ENCODE assay signal across 36 cellular contexts in genomic region chr16:50638816-50639670, GRCh38. TPM values are rescaled to one million over a fixed set of nuclear protein-coding genes. Genes with fewer than 3 reads are reported as not detected.
"Had no signal": no experiment of that assay in that cellular context is flagged by ENCODE, and none has a peak within 500 bp of the region (broad histone marks: within the 10 kb centered on the region; RNA-seq: fewer than 3 reads in every experiment).

No MANE protein-coding gene starts in this region.

- H3K4me3 Mint-ChIP-seq: activated B cell treated with CpG ODN at 0.5 μM for 24 hours; activated CD4-positive, alpha-beta memory T cell treated with anti-CD3 and anti-CD28 coated beads for 36 hours; activated CD4-positive, alpha-beta T cell treated with anti-CD3 and anti-CD28 coated beads, Interleukin-2, amount 10 ng/mL, durations not matched to agents 24 days and 14 days; activated CD8-positive, alpha-beta T cell treated with anti-CD3 and anti-CD28 coated beads for 36 hours; activated naive CD4-positive, alpha-beta T cell treated with anti-CD3 and anti-CD28 coated beads for 36 hours; activated naive CD8-positive, alpha-beta T cell treated with anti-CD3 and anti-CD28 coated beads for 36 hours; activated T-cell treated with anti-CD3 and anti-CD28 coated beads, Interleukin-2, amount 50 U/mL, for 4 hours; activated T-cell treated with anti-CD3 and anti-CD28 coated beads, Interleukin-2, amount 50 U/mL, for 72 hours; activated T-helper 1 cell treated with anti-CD3 and anti-CD28 coated beads, Interleukin-12 subunit alpha, Interleukin-12 subunit beta, Interleukin-2, Interleukin-4 antibody, amounts not matched to agents 30 ng/mL and 10 ng/mL and 1 ng/mL, durations not matched to agents 14 hours and 24 hours and 36 hours; activated T-helper 17 cell treated with anti-CD3 and anti-CD28 coated beads, Interleukin-2, amount 50 U/mL, for 72 hours; T-helper 1 cell treated with Interleukin-12 subunit alpha and Interleukin-12 subunit beta and Interleukin-4 antibody, amounts not matched to agents 30 μg/mL and 1 μg/mL, for 36 hours; T-helper 2 cell treated with Interferon-gamma antibody and Interleukin-4, amounts not matched to agents 5 μg/mL and 100 μg/mL, for 36 hours had no signal

- H3K27ac ChIP-seq: adrenal gland, body of pancreas, brain microvascular endothelial cell, breast epithelium, VCaP had no signal

- H3K27me3 ChIP-seq: adrenal gland, body of pancreas, brain microvascular endothelial cell, breast epithelium had no signal

- H3K9me3 ChIP-seq: adrenal gland, body of pancreas, breast epithelium had no signal

- H3K9me3 Mint-ChIP-seq: activated B cell treated with CpG ODN at 0.5 μM for 24 hours; activated CD4-positive, alpha-beta memory T cell treated with anti-CD3 and anti-CD28 coated beads for 36 hours; activated CD4-positive, alpha-beta T cell treated with anti-CD3 and anti-CD28 coated beads, Interleukin-2, amount 10 ng/mL, durations not matched to agents 24 days and 14 days; activated CD8-positive, alpha-beta T cell treated with anti-CD3 and anti-CD28 coated beads for 36 hours; activated naive CD4-positive, alpha-beta T cell treated with anti-CD3 and anti-CD28 coated beads for 36 hours; activated naive CD4-positive, alpha-beta T cell treated with anti-CD3 and anti-CD28 coated beads, Interleukin-2, amount 50 U/mL, for 72 hours; activated naive CD8-positive, alpha-beta T cell treated with anti-CD3 and anti-CD28 coated beads for 36 hours; activated T-cell treated with anti-CD3 and anti-CD28 coated beads, Interleukin-2, amount 50 U/mL, for 4 hours; activated T-cell treated with anti-CD3 and anti-CD28 coated beads, Interleukin-2, amount 50 U/mL, for 72 hours; activated T-helper 1 cell treated with anti-CD3 and anti-CD28 coated beads, Interleukin-12 subunit alpha, Interleukin-12 subunit beta, Interleukin-2, Interleukin-4 antibody, amounts not matched to agents 30 ng/mL and 10 ng/mL and 1 ng/mL, durations not matched to agents 14 hours and 24 hours and 36 hours; activated T-helper 17 cell treated with anti-CD3 and anti-CD28 coated beads, Interleukin-2, amount 50 U/mL, for 72 hours; T-helper 1 cell treated with Interleukin-12 subunit alpha and Interleukin-12 subunit beta and Interleukin-4 antibody, amounts not matched to agents 30 μg/mL and 1 μg/mL, for 36 hours; T-helper 2 cell treated with Interferon-gamma antibody and Interleukin-4, amounts not matched to agents 5 μg/mL and 100 μg/mL, for 36 hours had no signal

- H3K36me3 ChIP-seq: adrenal gland, brain microvascular endothelial cell, breast epithelium had no signal

- DNase-seq: activated B cell treated with CpG ODN at 0.5 μM for 24 hours; activated CD4-positive, alpha-beta memory T cell treated with anti-CD3 and anti-CD28 coated beads for 36 hours; activated CD4-positive, alpha-beta T cell treated with anti-CD3 and anti-CD28 coated beads for 4 hours; activated CD4-positive, alpha-beta T cell treated with anti-CD3 and anti-CD28 coated beads, Interleukin-2, amount 10 ng/mL, durations not matched to agents 24 days and 14 days; activated CD4-positive, alpha-beta T cell treated with anti-CD3 and anti-CD28 coated beads, Interleukin-2, amount 50 U/mL, for 1 hour; activated CD4-positive, alpha-beta T cell treated with anti-CD3 and anti-CD28 coated beads, Interleukin-2, amount 50 U/mL, for 4 hours; activated CD4-positive, CD25-positive, alpha-beta regulatory T cell treated with anti-CD3 and anti-CD28 coated beads, Interleukin-2, amount 50 U/mL, for 72 hours; activated CD8-positive, alpha-beta memory T cell treated with anti-CD3 and anti-CD28 coated beads, Interleukin-2, amount 50 U/mL, for 4 hours; activated CD8-positive, alpha-beta T cell treated with anti-CD3 and anti-CD28 coated beads for 36 hours; activated effector memory CD4-positive, alpha-beta T cell treated with anti-CD3 and anti-CD28 coated beads, Interleukin-2, amount 50 U/mL, for 16 hours; activated gamma-delta T cell treated with Interleukin-2 at 50 U/mL for 16 hours; activated naive CD4-positive, alpha-beta T cell; activated naive CD4-positive, alpha-beta T cell treated with anti-CD3 and anti-CD28 coated beads for 36 hours; activated naive CD4-positive, alpha-beta T cell treated with anti-CD3 and anti-CD28 coated beads, Interleukin-2, amount 50 U/mL, for 16 hours; activated naive CD8-positive, alpha-beta T cell treated with anti-CD3 and anti-CD28 coated beads for 36 hours; activated T-cell treated with anti-CD3 and anti-CD28 coated beads for 4 hours; activated T-cell treated with anti-CD3 and anti-CD28 coated beads, Interleukin-2, amount 50 U/mL, for 1 hour; activated T-cell treated with anti-CD3 and anti-CD28 coated beads, Interleukin-2, amount 50 U/mL, for 4 hours; activated T-cell treated with anti-CD3 and anti-CD28 coated beads, Interleukin-2, amount 50 U/mL, for 72 hours; adrenal gland; amniotic stem cell; aorta; body of pancreas; brain microvascular endothelial cell; central memory CD4-positive, alpha-beta T cell; T-helper 1 cell; T-helper 2 cell; T-helper 9 cell had no signal

- ATAC-seq: activated CD8-positive, alpha-beta T cell treated with anti-CD3 and anti-CD28 coated beads for 36 hours; activated naive CD4-positive, alpha-beta T cell treated with anti-CD3 and anti-CD28 coated beads, Interleukin-2, amount 50 U/mL, for 72 hours; activated T-cell treated with anti-CD3 and anti-CD28 coated beads, Interleukin-2, amount 50 U/mL, for 4 hours; activated T-cell treated with anti-CD3 and anti-CD28 coated beads, Interleukin-2, amount 50 U/mL, for 72 hours; activated T-helper 17 cell treated with anti-CD3 and anti-CD28 coated beads, Interleukin-2, amount 50 U/mL, for 72 hours; body of pancreas had no signal

- H3K27me3 Mint-ChIP-seq: activated CD4-positive, alpha-beta memory T cell treated with anti-CD3 and anti-CD28 coated beads for 36 hours; activated CD4-positive, alpha-beta T cell treated with anti-CD3 and anti-CD28 coated beads, Interleukin-2, amount 10 ng/mL, durations not matched to agents 24 days and 14 days; activated CD8-positive, alpha-beta T cell treated with anti-CD3 and anti-CD28 coated beads for 36 hours; activated T-helper 17 cell treated with anti-CD3 and anti-CD28 coated beads, Interleukin-2, amount 50 U/mL, for 72 hours had no signal

- H3K36me3 Mint-ChIP-seq: activated CD4-positive, alpha-beta memory T cell treated with anti-CD3 and anti-CD28 coated beads for 36 hours; activated naive CD4-positive, alpha-beta T cell treated with anti-CD3 and anti-CD28 coated beads, Interleukin-2, amount 50 U/mL, for 72 hours; activated naive CD8-positive, alpha-beta T cell treated with anti-CD3 and anti-CD28 coated beads for 36 hours had no signal

- H3K4me1 Mint-ChIP-seq: activated B cell treated with CpG ODN at 0.5 μM for 24 hours; activated naive CD8-positive, alpha-beta T cell treated with anti-CD3 and anti-CD28 coated beads for 36 hours had no signal

- H3K4me3 ChIP-seq: adrenal gland, body of pancreas, breast epithelium had no signal

- H3K4me1 ChIP-seq: body of pancreas, breast epithelium had no signal

- H3K27ac Mint-ChIP-seq: activated B cell treated with CpG ODN at 0.5 μM for 24 hours; activated CD4-positive, alpha-beta memory T cell treated with anti-CD3 and anti-CD28 coated beads for 36 hours; activated CD4-positive, alpha-beta T cell treated with anti-CD3 and anti-CD28 coated beads, Interleukin-2, amount 10 ng/mL, durations not matched to agents 24 days and 14 days; activated CD8-positive, alpha-beta T cell treated with anti-CD3 and anti-CD28 coated beads for 36 hours; activated naive CD4-positive, alpha-beta T cell treated with anti-CD3 and anti-CD28 coated beads for 36 hours; activated naive CD8-positive, alpha-beta T cell treated with anti-CD3 and anti-CD28 coated beads for 36 hours; activated T-cell treated with anti-CD3 and anti-CD28 coated beads, Interleukin-2, amount 50 U/mL, for 72 hours; activated T-helper 1 cell treated with anti-CD3 and anti-CD28 coated beads, Interleukin-12 subunit alpha, Interleukin-12 subunit beta, Interleukin-2, Interleukin-4 antibody, amounts not matched to agents 30 ng/mL and 10 ng/mL and 1 ng/mL, durations not matched to agents 14 hours and 24 hours and 36 hours; activated T-helper 17 cell treated with anti-CD3 and anti-CD28 coated beads, Interleukin-2, amount 50 U/mL, for 72 hours; T-helper 1 cell treated with Interleukin-12 subunit alpha and Interleukin-12 subunit beta and Interleukin-4 antibody, amounts not matched to agents 30 μg/mL and 1 μg/mL, for 36 hours; T-helper 2 cell treated with Interferon-gamma antibody and Interleukin-4, amounts not matched to agents 5 μg/mL and 100 μg/mL, for 36 hours had no signal

RNA-seq across cellular contexts. Expression of gene SNX20, which starts 42.1 kb away (rescaled TPM):
- total RNA-seq: astrocyte had no signal

RNA-seq across cellular contexts. Expression of gene NOD2, which starts 54.4 kb away (rescaled TPM):
- total RNA-seq: astrocyte had no signal
